ENCODE assay signal across 9 cellular contexts in the genomic region with DNA sequence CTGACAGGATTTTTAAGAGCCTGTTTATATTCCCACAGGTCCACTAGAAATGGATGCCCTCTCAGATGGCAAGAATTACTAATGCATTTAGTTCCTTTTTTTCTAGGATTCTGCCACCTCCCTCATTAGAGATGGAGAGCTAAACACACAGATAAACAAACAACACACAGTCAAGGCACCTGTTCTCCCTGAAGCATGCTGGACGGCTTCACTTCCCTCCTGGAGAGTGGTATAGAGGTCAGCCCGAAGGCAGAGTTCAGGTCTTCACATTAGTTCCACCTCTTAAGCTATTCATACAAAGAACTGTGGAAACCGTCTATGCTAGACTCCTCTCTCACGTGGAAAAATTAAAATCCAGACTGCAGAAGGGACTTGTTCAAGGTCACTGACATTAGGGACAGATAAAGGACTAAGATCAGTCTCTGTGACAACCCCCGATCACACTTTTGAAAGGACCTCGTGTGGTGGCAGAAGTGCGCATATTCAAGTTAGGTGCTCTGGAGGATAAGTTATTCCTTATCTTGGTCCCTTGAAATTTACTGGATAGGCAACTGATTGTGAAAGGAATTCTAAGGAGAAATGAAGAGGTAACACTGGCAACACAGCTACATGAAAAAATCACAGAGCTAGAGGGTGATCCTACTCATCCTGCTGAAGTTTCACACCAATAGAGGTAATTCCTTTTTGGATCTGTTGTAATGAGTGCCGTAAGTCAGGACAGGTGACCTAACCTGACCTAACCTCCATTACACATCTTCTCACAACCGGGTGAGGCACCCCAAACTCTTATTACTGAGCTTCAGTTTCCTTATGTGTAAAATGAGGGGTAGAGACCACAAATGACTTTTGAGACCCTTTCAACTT.
DNase-seq lines count a peak whose midpoint lies in the region; ATAC-seq, FAIRE-seq and TF ChIP-seq lines count a peak whose summit lies in the region.
"Had no signal": no experiment of that assay in that cellular context is flagged by ENCODE, and none has a peak within 500 bp of the region (broad histone marks: within the 10 kb centered on the region; RNA-seq: fewer than 3 reads in every experiment).

No MANE protein-coding gene starts in this region.

- no peak for TF ChIP-seq CTCF in natural killer cell (IDR thresholded peaks at IDR 0.05)
- TF ChIP-seq CTCF in OCI-LY3 (IDR thresholded peaks at IDR 0.05; ENCODE audit: low read depth, low read length), result no peak

- FAIRE-seq in frontal cortex (lab: Jason Lieb, UNC), result no peak

- H3K27ac Mint-ChIP-seq in natural killer cell treated with Interleukin-12 subunit alpha and Interleukin-12 subunit beta and Interleukin-15 and Interleukin-18, amount 100 ng/mL, for 72 hours, result peak overlapping the region; percentile 48 to 50
- no peak overlapping the region for H3K27ac Mint-ChIP-seq in natural killer cell
- H3K27ac Mint-ChIP-seq: CD8-positive, alpha-beta memory T cell had no signal

- DNase-seq in natural killer cell treated with Interleukin-12 subunit alpha and Interleukin-12 subunit beta and Interleukin-15 and Interleukin-18, amount 100 ng/mL, for 72 hours (ENCODE audit: low spot score), result no peak
- DNase-seq in natural killer cell, result no peak
- no peak for DNase-seq in frontal cortex (ENCODE audit: low spot score in 2 of 2)
- DNase-seq in NCI-H774 (lab: John Stamatoyannopoulos, UW), result no peak
- no peak for DNase-seq in NCI-H2227 treated with DMSO at 0.1 percent for 48 hours (lab: John Stamatoyannopoulos, UW)
- DNase-seq in SW 1271 (lab: John Stamatoyannopoulos, UW), result no peak
- DNase-seq: CD8-positive, alpha-beta memory T cell had no signal

- peak overlapping the region; percentile 16 for H3K4me3 Mint-ChIP-seq in natural killer cell treated with Interleukin-12 subunit alpha and Interleukin-12 subunit beta and Interleukin-15 and Interleukin-18, amount 100 ng/mL, for 72 hours
- H3K4me3 Mint-ChIP-seq in natural killer cell, result no peak overlapping the region
- H3K4me3 Mint-ChIP-seq: CD8-positive, alpha-beta memory T cell had no signal

- peaks cover 13 to 16% of the 10 kb centered on the region in 2 donors for H3K4me1 Mint-ChIP-seq in natural killer cell treated with Interleukin-12 subunit alpha and Interleukin-12 subunit beta and Interleukin-15 and Interleukin-18, amount 100 ng/mL, for 72 hours (ENCODE audit: low read depth in 2 of 2)
- H3K4me1 Mint-ChIP-seq in natural killer cell, result peaks cover under 1 to 8% of the 10 kb centered on the region in 2 donors
- H3K4me1 Mint-ChIP-seq: CD8-positive, alpha-beta memory T cell had no signal

- ATAC-seq in natural killer cell treated with Interleukin-12 subunit alpha and Interleukin-12 subunit beta and Interleukin-15 and Interleukin-18, amount 100 ng/mL, for 72 hours, result peak in 1 of 2 donors; percentile 55
- ATAC-seq in natural killer cell (no peak), HG02852 (IDR thresholded peaks at IDR 0.05; ENCODE audit: unreplicated experiment) (peak; percentile 53)

- peaks cover 62% of the 10 kb centered on the region for H4K20me1 ChIP-seq in OCI-LY3 (ENCODE audit: insufficient read depth, low read length)

- H3K27me3 ChIP-seq in OCI-LY3 (ENCODE audit: low read depth, low read length), result no peaks in the 10 kb centered on the region

- H3K4me1 ChIP-seq in OCI-LY3 (ENCODE audit: low read length), result peaks cover 38% of the 10 kb centered on the region

- H3K27me3 Mint-ChIP-seq in natural killer cell treated with Interleukin-12 subunit alpha and Interleukin-12 subunit beta and Interleukin-15 and Interleukin-18, amount 100 ng/mL, for 72 hours, result peaks cover 0 to 8% of the 10 kb centered on the region in 2 donors
- H3K27me3 Mint-ChIP-seq in natural killer cell (ENCODE audit: low read depth in 2 of 2), result no peaks in the 10 kb centered on the region
- H3K27me3 Mint-ChIP-seq: CD8-positive, alpha-beta memory T cell had no signal

- H3K36me3 Mint-ChIP-seq in natural killer cell treated with Interleukin-12 subunit alpha and Interleukin-12 subunit beta and Interleukin-15 and Interleukin-18, amount 100 ng/mL, for 72 hours, result no peaks in the 10 kb centered on the region
- H3K36me3 Mint-ChIP-seq in natural killer cell, result no peaks in the 10 kb centered on the region
- H3K36me3 Mint-ChIP-seq: CD8-positive, alpha-beta memory T cell had no signal

- peak overlapping the region; percentile 38; the same call in 1 of the 2 replicates for H3K9ac ChIP-seq in OCI-LY3 (ENCODE audit: low read length)

- no peaks in the 10 kb centered on the region for H3K9me3 Mint-ChIP-seq in natural killer cell treated with Interleukin-12 subunit alpha and Interleukin-12 subunit beta and Interleukin-15 and Interleukin-18, amount 100 ng/mL, for 72 hours
- H3K9me3 Mint-ChIP-seq in natural killer cell, result no peaks in the 10 kb centered on the region
- H3K9me3 Mint-ChIP-seq: CD8-positive, alpha-beta memory T cell had no signal

- peaks cover 61% of the 10 kb centered on the region for H3K79me2 ChIP-seq in OCI-LY3 (ENCODE audit: low read length)

- H3K36me3 ChIP-seq in OCI-LY3 (replicated peaks; ENCODE audit: low read depth, low read length), result no peaks in the 10 kb centered on the region

- H3K4me2 ChIP-seq in OCI-LY3 (ENCODE audit: low read length), result peak overlapping the region; percentile 77

- H2AFZ ChIP-seq in OCI-LY3 (ENCODE audit: low read depth, low read length), result no peak overlapping the region

- no peaks in the 10 kb centered on the region for H3K9me3 ChIP-seq in OCI-LY3 (ENCODE audit: insufficient read depth, low read length)

- intact Hi-C loops in natural killer cell (cut with micrococcal nuclease), result no loop called here

- H3K4me3 ChIP-seq in OCI-LY3 (ENCODE audit: low read length), result peak overlapping the region; percentile 55

- H3K27ac ChIP-seq in OCI-LY3 (ENCODE audit: low read length), result peak overlapping the region; percentile 40

Comparison
In these comparisons a context has a peak if more than half of its experiments do, and no peak if none do; other contexts are left out.
1. H3K27ac Mint-ChIP-seq: peak in natural killer cell treated with Interleukin-12 subunit alpha and Interleukin-12 subunit beta and Interleukin-15 and Interleukin-18, amount 100 ng/mL, for 72 hours (2 of 2); none in natural killer cell (0 of 2).